In genomic region chr2:20224716-20225293, GRCh38 we compare ENCODE assay signal across 8 cellular contexts. TPM values are rescaled to one million over a fixed set of nuclear protein-coding genes. Genes with fewer than 3 reads are reported as not detected.
A peak's percentile ranks its signal among the peaks of the same experiment; 100 is the strongest.
DNase-seq lines count a peak whose midpoint lies in the region; ATAC-seq and TF ChIP-seq lines count a peak whose summit lies in the region.

TSS of gene SDC1 (minus strand) at chr2:20225130. CDS start at chr2:20224867, 263 bp downstream.

- peak within 1 kb of the TSS; percentile 75 for H2AFZ ChIP-seq in neural progenitor cell (replicated peaks)

- peaks cover 24% of the 10 kb centered on the region for H3F3A ChIP-seq in neural progenitor cell (ENCODE audit: low read depth)

- H3K4me3 Mint-ChIP-seq in CD4-positive, alpha-beta T cell = peak within 1 kb of the TSS; percentile 56
- H3K4me3 Mint-ChIP-seq in neural progenitor cell = peak within 1 kb of the TSS; percentile 86

- no peak within 1 kb of the TSS for H3K27ac ChIP-seq in CD4-positive, alpha-beta T cell (ENCODE audit: low read depth, low read length)
- H3K27ac ChIP-seq in WERI-Rb-1 = peak within 1 kb of the TSS; percentile 73
- no peak within 1 kb of the TSS for H3K27ac ChIP-seq in neural progenitor cell

- no peaks in the 10 kb centered on the region for H3K9me3 ChIP-seq in CD4-positive, alpha-beta T cell (ENCODE audit: control insufficient read depth, low read length)
- H3K9me3 ChIP-seq in WERI-Rb-1 (ENCODE audit: severe bottlenecking) (no peaks in the 10 kb centered on the region), neural progenitor cell (ENCODE audit: low read depth) (no peaks in the 10 kb centered on the region)

- H4K20me1 ChIP-seq in neural progenitor cell (ENCODE audit: low read depth) = peaks cover 33% of the 10 kb centered on the region

- TF ChIP-seq CTCF in CD4-positive, alpha-beta T cell (IDR thresholded peaks at IDR 0.05) = no peak
- TF ChIP-seq CTCF in WERI-Rb-1 (IDR thresholded peaks at IDR 0.05; ENCODE audit: low read depth, low read length) (no peak), foreskin fibroblast (IDR thresholded peaks at IDR 0.05; ENCODE audit: low read depth, low read length) (no peak), neural progenitor cell (IDR thresholded peaks at IDR 0.05) (no peak)

- peak within 1 kb of the TSS; percentile 62 for H3K9ac ChIP-seq in neural progenitor cell

- POLR2A ChIA-PET in CD4-positive, alpha-beta T cell (lab: Charles Lee) = no interaction called here

- peaks cover 3% of the 10 kb centered on the region; the same call in 1 of the 2 replicates for H3K36me3 ChIP-seq in WERI-Rb-1
- H3K36me3 ChIP-seq in neural progenitor cell = no peaks in the 10 kb centered on the region

- intact Hi-C loops in CD4-positive, alpha-beta T cell (cut with DNase I, micrococcal nuclease) = no loop called here

- peaks cover 59% of the 10 kb centered on the region for H3K27me3 Mint-ChIP-seq in CD4-positive, alpha-beta T cell
- peaks cover 9% of the 10 kb centered on the region for H3K27me3 Mint-ChIP-seq in neural progenitor cell (ENCODE audit: insufficient read depth, low read depth)

- no peak within 1 kb of the TSS for H3K27ac Mint-ChIP-seq in CD4-positive, alpha-beta T cell
- no peak within 1 kb of the TSS for H3K27ac Mint-ChIP-seq in neural progenitor cell

- peaks cover 25% of the 10 kb centered on the region for H3K4me1 ChIP-seq in neural progenitor cell

- H3K4me3 ChIP-seq in WERI-Rb-1 (ENCODE audit: low read depth, low read length) (peak within 1 kb of the TSS; percentile 81), foreskin fibroblast (ENCODE audit: low read depth in 1 of 2, low read length in 2 of 2) (peak within 1 kb of the TSS; percentile 67 to 75), neural progenitor cell (peak within 1 kb of the TSS; percentile 77)

- no peak for DNase-seq in CD4-positive, alpha-beta T cell
- DNase-seq in HuH-7.5 (ENCODE audit: low spot score) (peak; percentile 90), WERI-Rb-1 (peak; percentile 84), foreskin fibroblast (peak; percentile 48 to 74), neural progenitor cell (ENCODE audit: low spot score) (peak; percentile 84)
- no peak for DNase-seq in effector CD8-positive, alpha-beta T cell (lab: John Stamatoyannopoulos, UW)

- peaks cover 45% of the 10 kb centered on the region for H3K79me2 ChIP-seq in neural progenitor cell (ENCODE audit: low read depth)

- CTCF ChIA-PET in CD4-positive, alpha-beta T cell (lab: Charles Lee) = no interaction called here

- no peaks in the 10 kb centered on the region for H3K9me3 Mint-ChIP-seq in CD4-positive, alpha-beta T cell
- H3K9me3 Mint-ChIP-seq in neural progenitor cell = no peaks in the 10 kb centered on the region

- peak within 1 kb of the TSS; percentile 99 for H3K4me2 ChIP-seq in neural progenitor cell

- H3K4me1 Mint-ChIP-seq in CD4-positive, alpha-beta T cell (ENCODE audit: low read depth) = no peaks in the 10 kb centered on the region
- peaks cover 33% of the 10 kb centered on the region for H3K4me1 Mint-ChIP-seq in neural progenitor cell

- H3K27me3 ChIP-seq in CD4-positive, alpha-beta T cell (ENCODE audit: control insufficient read depth, insufficient read depth, low read length) = peaks cover 55% of the 10 kb centered on the region
- peaks cover 2% of the 10 kb centered on the region for H3K27me3 ChIP-seq in WERI-Rb-1 (ENCODE audit: insufficient read depth, low read depth, severe bottlenecking)
- peaks cover 9% of the 10 kb centered on the region for H3K27me3 ChIP-seq in neural progenitor cell

- ATAC-seq in CD4-positive, alpha-beta T cell (ENCODE audit: poor library complexity) = no peak
- ATAC-seq in GM19395 (IDR thresholded peaks at IDR 0.05; ENCODE audit: unreplicated experiment) (peak; percentile 19), GM19467 (IDR thresholded peaks at IDR 0.05; ENCODE audit: unreplicated experiment) (no peak)

- H3K36me3 Mint-ChIP-seq in CD4-positive, alpha-beta T cell (ENCODE audit: low read depth) = no peaks in the 10 kb centered on the region
- no peaks in the 10 kb centered on the region for H3K36me3 Mint-ChIP-seq in neural progenitor cell

RNA-seq across cellular contexts. Expression of gene SDC1, which starts in this region (rescaled TPM):
- total RNA-seq in CD4-positive, alpha-beta T cell = not detected
- total RNA-seq in neural progenitor cell (ENCODE audit: low replicate concordance) = 27.5 and 54.0 TPM in 2 replicates

Comparison
In these comparisons a context has a peak if more than half of its experiments do, and no peak if none do; other contexts are left out.
1. RNA of gene SDC1 (total RNA-seq): 27.5 to 54.0 TPM in neural progenitor cell; not detected in CD4-positive, alpha-beta T cell; every median in the first group is over 10 times any median in the second.
2. DNase-seq: peak in HuH-7.5 (single experiment), WERI-Rb-1 (single experiment), foreskin fibroblast (2 of 2) and neural progenitor cell (single experiment); none in CD4-positive, alpha-beta T cell (0 of 10) and effector CD8-positive, alpha-beta T cell (single experiment).
3. Peak in every context shown above with its lines, with median percentiles within 50 percentile points of each other: H3K4me3 ChIP-seq.